In genomic region chr17:78184311-78184710, GRCh38 we compare ENCODE assay signal across 1 cellular context.
TF ChIP-seq lines count a peak whose summit lies in the region.

No MANE protein-coding gene starts in this region.

TF ChIP-seq in IMR-90, 13 proteins besides CTCF, POLR2A, EP300 and RAD21 (continued from another document):
- TF ChIP-seq, protein P1, sequence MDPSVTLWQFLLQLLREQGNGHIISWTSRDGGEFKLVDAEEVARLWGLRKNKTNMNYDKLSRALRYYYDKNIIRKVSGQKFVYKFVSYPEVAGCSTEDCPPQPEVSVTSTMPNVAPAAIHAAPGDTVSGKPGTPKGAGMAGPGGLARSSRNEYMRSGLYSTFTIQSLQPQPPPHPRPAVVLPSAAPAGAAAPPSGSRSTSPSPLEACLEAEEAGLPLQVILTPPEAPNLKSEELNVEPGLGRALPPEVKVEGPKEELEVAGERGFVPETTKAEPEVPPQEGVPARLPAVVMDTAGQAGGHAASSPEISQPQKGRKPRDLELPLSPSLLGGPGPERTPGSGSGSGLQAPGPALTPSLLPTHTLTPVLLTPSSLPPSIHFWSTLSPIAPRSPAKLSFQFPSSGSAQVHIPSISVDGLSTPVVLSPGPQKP (IDR thresholded peaks at IDR 0.05; ENCODE audit: borderline replicate concordance, low read depth, low read length): no peak
- TF ChIP-seq CEBPB (IDR thresholded peaks at IDR 0.05; ENCODE audit: low read depth, low read length): no peak
- TF ChIP-seq, protein P2, sequence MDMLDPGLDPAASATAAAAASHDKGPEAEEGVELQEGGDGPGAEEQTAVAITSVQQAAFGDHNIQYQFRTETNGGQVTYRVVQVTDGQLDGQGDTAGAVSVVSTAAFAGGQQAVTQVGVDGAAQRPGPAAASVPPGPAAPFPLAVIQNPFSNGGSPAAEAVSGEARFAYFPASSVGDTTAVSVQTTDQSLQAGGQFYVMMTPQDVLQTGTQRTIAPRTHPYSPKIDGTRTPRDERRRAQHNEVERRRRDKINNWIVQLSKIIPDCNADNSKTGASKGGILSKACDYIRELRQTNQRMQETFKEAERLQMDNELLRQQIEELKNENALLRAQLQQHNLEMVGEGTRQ (IDR thresholded peaks at IDR 0.05; ENCODE audit: low read depth, low read length): no peak
- no peak for TF ChIP-seq MAZ (IDR thresholded peaks at IDR 0.05; ENCODE audit: borderline replicate concordance, low read depth, low read length)
- TF ChIP-seq NFE2L2 (IDR thresholded peaks at IDR 0.05; ENCODE audit: low read depth, low read length): no peak
